Comparison of ENCODE assay signal across 1 cellular context in genomic region chr11:32136654-32137053, GRCh38.
TF ChIP-seq lines count a peak whose summit lies in the region.

No MANE protein-coding gene starts in this region.

TF ChIP-seq in HCT116, 20 proteins besides CTCF, POLR2A, EP300 and RAD21 (continued from another document):
- no peak for TF ChIP-seq ZBTB33 (IDR thresholded peaks at IDR 0.05; ENCODE audit: extremely low read depth, insufficient replicate concordance, low read length)
- TF ChIP-seq TCF7L2 (IDR thresholded peaks at IDR 0.05; ENCODE audit: borderline replicate concordance, extremely low read depth, insufficient read depth, insufficient read length): no peak
- no peak for TF ChIP-seq ELF1 (IDR thresholded peaks at IDR 0.05; ENCODE audit: borderline replicate concordance, low read depth)
- no peak for TF ChIP-seq CEBPB (IDR thresholded peaks at IDR 0.05; ENCODE audit: low read depth)
- no peak for TF ChIP-seq YY1 (IDR thresholded peaks at IDR 0.05; ENCODE audit: extremely low read depth, insufficient replicate concordance, low read depth, low read length)
- no peak for TF ChIP-seq FOSL1 (IDR thresholded peaks at IDR 0.05; ENCODE audit: low read depth)
- no peak for TF ChIP-seq SRF (IDR thresholded peaks at IDR 0.05; ENCODE audit: low read depth)
- TF ChIP-seq REST (IDR thresholded peaks at IDR 0.05; ENCODE audit: low read depth): no peak
